In the genomic region with DNA sequence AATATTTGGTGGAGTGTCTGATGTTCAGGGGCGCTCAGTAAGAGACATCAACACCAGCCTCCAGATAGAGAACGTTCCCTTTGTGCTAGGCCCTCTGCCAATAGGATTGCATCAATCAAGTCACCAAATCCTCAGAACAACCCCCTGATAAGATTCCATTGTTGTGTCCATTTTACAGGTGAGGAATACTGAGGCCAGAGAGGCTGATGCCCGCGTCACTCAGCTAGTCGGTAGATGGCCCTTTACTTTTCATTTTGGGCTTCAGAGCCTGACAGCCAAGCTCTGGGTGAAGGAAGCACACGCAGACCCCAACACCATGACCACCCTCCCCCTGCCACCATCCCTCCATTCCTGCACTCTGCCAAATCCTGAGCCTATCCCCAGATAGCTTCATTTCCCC, we compare ENCODE assay signal across 15 cellular contexts.
DNase-seq lines count a peak whose midpoint lies in the region; ATAC-seq, FAIRE-seq and TF ChIP-seq lines count a peak whose summit lies in the region.
"Had no signal": no experiment of that assay in that cellular context is flagged by ENCODE, and none has a peak within 500 bp of the region (broad histone marks: within the 10 kb centered on the region; RNA-seq: fewer than 3 reads in every experiment).

No MANE protein-coding gene starts in this region.

- peak; percentile 2 for DNase-seq in activated CD4-positive, alpha-beta T cell treated with anti-CD3 and anti-CD28 coated beads for 1 hour
- DNase-seq in activated CD4-positive, alpha-beta T cell treated with anti-CD3 and anti-CD28 coated beads for 4 hours: no peak
- DNase-seq in natural killer cell treated with Interleukin-12 subunit alpha and Interleukin-12 subunit beta and Interleukin-15 and Interleukin-18, amount 100 ng/mL, for 72 hours (ENCODE audit: low spot score): peak; percentile 44
- DNase-seq in natural killer cell (no peak), mesenteric fat pad (ENCODE audit: low spot score) (peak; percentile 37), urothelium cell line (ENCODE audit: low spot score) (no peak), posterior cingulate gyrus (no peak)
- DNase-seq: Caco-2; CD8-positive, alpha-beta memory T cell; DMS53; IMR-90 had no signal

- peaks cover 16 to 26% of the 10 kb centered on the region in 2 donors for H3K27me3 Mint-ChIP-seq in natural killer cell treated with Interleukin-12 subunit alpha and Interleukin-12 subunit beta and Interleukin-15 and Interleukin-18, amount 100 ng/mL, for 72 hours
- peaks cover 0 to 10% of the 10 kb centered on the region in 2 donors for H3K27me3 Mint-ChIP-seq in natural killer cell (ENCODE audit: low read depth in 2 of 2)

- H3K4me3 Mint-ChIP-seq in natural killer cell treated with Interleukin-12 subunit alpha and Interleukin-12 subunit beta and Interleukin-15 and Interleukin-18, amount 100 ng/mL, for 72 hours: no peak overlapping the region
- H3K4me3 Mint-ChIP-seq in natural killer cell: no peak overlapping the region
- H3K4me3 Mint-ChIP-seq: CD8-positive, alpha-beta memory T cell had no signal

- no peaks in the 10 kb centered on the region for H3K4me1 Mint-ChIP-seq in natural killer cell treated with Interleukin-12 subunit alpha and Interleukin-12 subunit beta and Interleukin-15 and Interleukin-18, amount 100 ng/mL, for 72 hours (ENCODE audit: low read depth in 2 of 2)
- no peaks in the 10 kb centered on the region for H3K4me1 Mint-ChIP-seq in natural killer cell
- H3K4me1 Mint-ChIP-seq: CD8-positive, alpha-beta memory T cell had no signal

- no peaks in the 10 kb centered on the region for H3K9me3 Mint-ChIP-seq in natural killer cell treated with Interleukin-12 subunit alpha and Interleukin-12 subunit beta and Interleukin-15 and Interleukin-18, amount 100 ng/mL, for 72 hours
- H3K9me3 Mint-ChIP-seq in natural killer cell: no peaks in the 10 kb centered on the region

- intact Hi-C loops in natural killer cell (cut with micrococcal nuclease): no loop called here
- intact Hi-C loops in posterior cingulate gyrus (cut with DNase I): no loop called here

- no peak for ATAC-seq in natural killer cell treated with Interleukin-12 subunit alpha and Interleukin-12 subunit beta and Interleukin-15 and Interleukin-18, amount 100 ng/mL, for 72 hours
- ATAC-seq in natural killer cell (no peak), HG02763 (IDR thresholded peaks at IDR 0.05; ENCODE audit: unreplicated experiment) (no peak)
- ATAC-seq: GM12878 had no signal

- no peaks in the 10 kb centered on the region for H3K36me3 Mint-ChIP-seq in natural killer cell treated with Interleukin-12 subunit alpha and Interleukin-12 subunit beta and Interleukin-15 and Interleukin-18, amount 100 ng/mL, for 72 hours
- H3K36me3 Mint-ChIP-seq in natural killer cell: no peaks in the 10 kb centered on the region
- H3K36me3 Mint-ChIP-seq: CD8-positive, alpha-beta memory T cell had no signal

- no peak overlapping the region for H3K27ac Mint-ChIP-seq in natural killer cell treated with Interleukin-12 subunit alpha and Interleukin-12 subunit beta and Interleukin-15 and Interleukin-18, amount 100 ng/mL, for 72 hours
- no peak overlapping the region for H3K27ac Mint-ChIP-seq in natural killer cell
- H3K27ac Mint-ChIP-seq: CD8-positive, alpha-beta memory T cell had no signal

- no peak for TF ChIP-seq CTCF in natural killer cell (IDR thresholded peaks at IDR 0.05)

- FAIRE-seq in urothelium cell line (lab: Jason Lieb, UNC): no peak
- FAIRE-seq: GM12878, GM18507, H54 had no signal

Comparison
In these comparisons a context has a peak if more than half of its experiments do, and no peak if none do; other contexts are left out.
1. DNase-seq: peak in activated CD4-positive, alpha-beta T cell treated with anti-CD3 and anti-CD28 coated beads for 1 hour (single experiment), natural killer cell treated with Interleukin-12 subunit alpha and Interleukin-12 subunit beta and Interleukin-15 and Interleukin-18, amount 100 ng/mL, for 72 hours (single experiment) and mesenteric fat pad (single experiment); none in activated CD4-positive, alpha-beta T cell treated with anti-CD3 and anti-CD28 coated beads for 4 hours (0 of 2), natural killer cell (single experiment), urothelium cell line (single experiment) and posterior cingulate gyrus (0 of 10).